Comparison of ENCODE assay signal across 11 cellular contexts in genomic region chr6:17591292-17591691, GRCh38.
"Had no signal": no experiment of that assay in that cellular context is flagged by ENCODE, and none has a peak within 500 bp of the region (broad histone marks: within the 10 kb centered on the region; RNA-seq: fewer than 3 reads in every experiment).

No MANE protein-coding gene starts in this region.

- H3K27ac ChIP-seq: body of pancreas, epithelial cell of prostate, left ventricle myocardium inferior, neural progenitor cell, pancreas, vagina had no signal

- H3K4me2 ChIP-seq: neural progenitor cell had no signal

- ATAC-seq: body of pancreas; effector memory CD8-positive, alpha-beta T cell; pancreas had no signal

- H3K4me3 ChIP-seq: body of pancreas, left ventricle myocardium inferior, neural progenitor cell, pancreas, vagina had no signal

- H3K27me3 ChIP-seq: body of pancreas, neural progenitor cell, pancreas, vagina had no signal

- H2AFZ ChIP-seq: neural progenitor cell had no signal

- H3K36me3 ChIP-seq: left ventricle myocardium inferior, neural progenitor cell, pancreas, vagina had no signal

- FAIRE-seq: kidney, pancreas had no signal

- H3K9ac ChIP-seq: neural progenitor cell had no signal

- H3K9me3 ChIP-seq: body of pancreas, left ventricle myocardium inferior, pancreas, vagina had no signal

- DNase-seq: activated CD4-positive, alpha-beta T cell treated with anti-CD3 and anti-CD28 coated beads for 48 hours; body of pancreas; central memory CD4-positive, alpha-beta T cell; effector memory CD8-positive, alpha-beta T cell; kidney; left ventricle myocardium inferior; pancreas; stimulated activated CD4-positive, alpha-beta T cell treated with anti-CD3 and anti-CD28 coated beads, Interleukin-4, amount 100 ng/mL, for 4 hours had no signal

- H3K4me1 ChIP-seq: body of pancreas, left ventricle myocardium inferior, neural progenitor cell, pancreas, vagina had no signal
